In genomic region chr6:6090861-6091607, GRCh38 we compare ENCODE assay signal across 28 cellular contexts.
DNase-seq lines count a peak whose midpoint lies in the region; ATAC-seq, FAIRE-seq and TF ChIP-seq lines count a peak whose summit lies in the region.
"Had no signal": no experiment of that assay in that cellular context is flagged by ENCODE, and none has a peak within 500 bp of the region (broad histone marks: within the 10 kb centered on the region; RNA-seq: fewer than 3 reads in every experiment).

No MANE protein-coding gene starts in this region.

- no TSS peak for BruUV-seq in GM12878 (replicated peaks; lab: Mats Ljungman, UMichigan)

- no peak for FAIRE-seq in GM12878 (lab: Jason Lieb, UNC)
- FAIRE-seq: HepG2, K562 had no signal

- H3K27ac ChIP-seq in GM12878 (ENCODE audit: control insufficient read depth, insufficient read depth), result peak overlapping the region; percentile 28; the same call in 1 of the 2 replicates
- H3K27ac ChIP-seq: PC-9, SJSA1 had no signal

- H3K79me2 ChIP-seq in GM12878 (ENCODE audit: control insufficient read depth, insufficient read depth, low read length), result no peaks in the 10 kb centered on the region

- intact Hi-C loops in GM12878 (cut with micrococcal nuclease; ENCODE audit: unreplicated experiment), result no loop called here
- intact Hi-C loops in activated CD4-positive, alpha-beta T cell treated with anti-CD3 and anti-CD28 coated beads for 36 hours (cut with DNase I, micrococcal nuclease), result loop anchor here in 1 of 2 experiments (1.0 kb wide), 1 partner anchor 424 kb away; no protein-coding TSS in a partner anchor

- no peak for TF ChIP-seq EP300 in GM12878 (IDR thresholded peaks at IDR 0.05; ENCODE audit: borderline replicate concordance in 1 of 2, control insufficient read depth in 1 of 2, low read depth in 2 of 2, low read length in 2 of 2)

- POLR2A ChIA-PET in GM12878 (lab: Charles Lee), result no interaction called here
- POLR2A ChIA-PET in activated CD4-positive, alpha-beta T cell treated with anti-CD3 and anti-CD28 coated beads for 36 hours (lab: Charles Lee), result no interaction called here

- peak overlapping the region; percentile 69 for H3K4me2 ChIP-seq in GM12878 (ENCODE audit: control insufficient read depth, insufficient read depth)
- H3K4me2 ChIP-seq: GM23338, PC-9 had no signal

- peaks cover 9% of the 10 kb centered on the region; the same call in 1 of the 2 replicates for H3K4me1 ChIP-seq in GM12878 (ENCODE audit: control insufficient read depth, insufficient read depth, low read length)
- H3K4me1 ChIP-seq: HAP-1, SJSA1 had no signal

- no peak for DNase-seq in stimulated activated naive CD8-positive, alpha-beta T cell treated with anti-CD3 and anti-CD28 coated beads, Interleukin-15, amount 100 ng/mL, for 72 hours
- no peak for DNase-seq in stimulated activated naive CD8-positive, alpha-beta T cell treated with anti-CD3 and anti-CD28 coated beads, Interleukin-15, Interleukin-2, amounts not matched to agents 100 U/mL and 50 U/mL, for 24 hours
- DNase-seq in GM12878 (ENCODE audit: low read depth, low spot score) (no peak), ACHN (no peak), NCI-H748 (lab: John Stamatoyannopoulos, UW; ENCODE audit: unreplicated experiment) (no peak)
- no peak for DNase-seq in activated CD4-positive, alpha-beta T cell treated with anti-CD3 and anti-CD28 coated beads for 36 hours
- DNase-seq: 8988T, Calu3, DMS79 treated with DMSO at 0.1 percent for 48 hours, HFFc6, MV-4-11, NCI-H1105 treated with DMSO at 0.1 percent for 48 hours, NCI-H146, NCI-H1930, NCI-H2107, NCI-H446, NCI-H524 treated with DMSO at 0.1 percent for 48 hours, PC-9, Right ventricle myocardium superior, RPMI8226, T-cell had no signal

- no peak overlapping the region for H3K4me3 Mint-ChIP-seq in stimulated activated naive CD8-positive, alpha-beta T cell treated with anti-CD3 and anti-CD28 coated beads, Interleukin-15, amount 100 ng/mL, for 72 hours
- no peak overlapping the region for H3K4me3 Mint-ChIP-seq in activated CD4-positive, alpha-beta T cell treated with anti-CD3 and anti-CD28 coated beads for 36 hours
- H3K4me3 Mint-ChIP-seq: GM23338, HFFc6, T-cell had no signal

- TF ChIP-seq POLR2A in GM12878 (IDR thresholded peaks at IDR 0.05; ENCODE audit: low read depth, low read length), result no peak

- no peak for TF ChIP-seq RAD21 in GM12878 (IDR thresholded peaks at IDR 0.05; ENCODE audit: insufficient read depth, low read depth, low read length)

- TF ChIP-seq CTCF in GM12878 (IDR thresholded peaks at IDR 0.05 in 2 of 3, conservative IDR thresholded peaks at IDR 0.05 in 1 of 3; ENCODE audit: control insufficient read depth in 2 of 3, extremely low read depth in 1 of 3, insufficient read depth in 1 of 3, low read depth in 3 of 3, low read length in 3 of 3), result no peak

- H3K9me3 ChIP-seq in GM12878 (replicated peaks; ENCODE audit: control insufficient read depth, insufficient read depth, low read length), result no peaks in the 10 kb centered on the region
- H3K9me3 ChIP-seq: HAP-1, SJSA1 had no signal

- WGBS in GM12878 (ENCODE audit: insufficient coverage, insufficient replicate concordance, low lambda C conversion rate, missing lambda C conversion rate), result 18% methylated on average over 5 of the region's 5 CpGs

- no peak overlapping the region for H3K9ac ChIP-seq in GM12878 (ENCODE audit: control insufficient read depth, insufficient read depth, low read length)

- H3K36me3 Mint-ChIP-seq in activated CD4-positive, alpha-beta T cell treated with anti-CD3 and anti-CD28 coated beads for 36 hours (ENCODE audit: low read depth), result no peaks in the 10 kb centered on the region
- H3K36me3 Mint-ChIP-seq: T-cell had no signal

- H2AFZ ChIP-seq in GM12878 (ENCODE audit: control insufficient read depth, low read depth, low read length), result no peak overlapping the region
- H2AFZ ChIP-seq: GM23338, PC-9 had no signal

- SMC1A ChIA-PET in GM12878 (lab: Charles Lee; ENCODE audit: uncharacterized antibody, unreplicated experiment), result no interaction called here

- H3K27ac Mint-ChIP-seq in stimulated activated naive CD8-positive, alpha-beta T cell treated with anti-CD3 and anti-CD28 coated beads, Interleukin-15, amount 100 ng/mL, for 72 hours, result no peak overlapping the region
- no peak overlapping the region for H3K27ac Mint-ChIP-seq in activated CD4-positive, alpha-beta T cell treated with anti-CD3 and anti-CD28 coated beads for 36 hours
- H3K27ac Mint-ChIP-seq: GM23338, HFFc6, T-cell had no signal

- H3K9me3 Mint-ChIP-seq in stimulated activated naive CD8-positive, alpha-beta T cell treated with anti-CD3 and anti-CD28 coated beads, Interleukin-15, amount 100 ng/mL, for 72 hours, result no peaks in the 10 kb centered on the region
- H3K9me3 Mint-ChIP-seq in activated CD4-positive, alpha-beta T cell treated with anti-CD3 and anti-CD28 coated beads for 36 hours (ENCODE audit: low read depth), result no peaks in the 10 kb centered on the region
- H3K9me3 Mint-ChIP-seq: GM23338, T-cell had no signal

- H3K36me3 ChIP-seq in GM12878 (ENCODE audit: control insufficient read depth in 2 of 2, insufficient read depth in 2 of 2, low read length in 1 of 2), result no peaks in the 10 kb centered on the region
- H3K36me3 ChIP-seq: HAP-1, SJSA1 had no signal

- RAD21 ChIA-PET in GM12878 (lab: Charles Lee; ENCODE audit: unreplicated experiment), result no interaction called here

- ATAC-seq in stimulated activated naive CD8-positive, alpha-beta T cell treated with anti-CD3 and anti-CD28 coated beads, Interleukin-15, amount 100 ng/mL, for 72 hours, result peak; percentile 64
- ATAC-seq in stimulated activated naive CD8-positive, alpha-beta T cell treated with anti-CD3 and anti-CD28 coated beads, Interleukin-15, Interleukin-2, amounts not matched to agents 100 U/mL and 50 U/mL, for 24 hours, result no peak
- peak; percentile 41 for ATAC-seq in HG02885 (IDR thresholded peaks at IDR 0.05; ENCODE audit: poor library complexity, unreplicated experiment)
- ATAC-seq in GM12878, result peak; percentile 81
- ATAC-seq in HG03432 (IDR thresholded peaks at IDR 0.05; ENCODE audit: unreplicated experiment), result no peak
- no peak for ATAC-seq in activated CD4-positive, alpha-beta T cell treated with anti-CD3 and anti-CD28 coated beads for 36 hours
- ATAC-seq: GM23338, HepG2, K562 had no signal

- H3K27me3 Mint-ChIP-seq in stimulated activated naive CD8-positive, alpha-beta T cell treated with anti-CD3 and anti-CD28 coated beads, Interleukin-15, amount 100 ng/mL, for 72 hours, result peaks cover 52% of the 10 kb centered on the region
- peaks cover 17% of the 10 kb centered on the region for H3K27me3 Mint-ChIP-seq in activated CD4-positive, alpha-beta T cell treated with anti-CD3 and anti-CD28 coated beads for 36 hours

- CTCF ChIA-PET in GM12878 (lab: Yijun Ruan, JAX), result interaction anchor here (0.6 to 1.1 kb wide), 2 partner anchors 11 to 669 kb away, joined by 3 to 4 read pairs; no protein-coding TSS in a partner anchor
- CTCF ChIA-PET in activated CD4-positive, alpha-beta T cell treated with anti-CD3 and anti-CD28 coated beads for 36 hours (lab: Charles Lee), result no interaction called here

- H4K20me1 ChIP-seq in GM12878 (ENCODE audit: control insufficient read depth, insufficient read depth), result no peaks in the 10 kb centered on the region

- peaks cover 31% of the 10 kb centered on the region for H3K4me1 Mint-ChIP-seq in stimulated activated naive CD8-positive, alpha-beta T cell treated with anti-CD3 and anti-CD28 coated beads, Interleukin-15, amount 100 ng/mL, for 72 hours
- peaks cover 7% of the 10 kb centered on the region for H3K4me1 Mint-ChIP-seq in activated CD4-positive, alpha-beta T cell treated with anti-CD3 and anti-CD28 coated beads for 36 hours
- H3K4me1 Mint-ChIP-seq: GM23338 had no signal

- H3K27me3 ChIP-seq in GM12878 (replicated peaks in 1 of 2; ENCODE audit: control insufficient read depth in 2 of 2, insufficient read depth in 2 of 2, low read length in 1 of 2), result no peaks in the 10 kb centered on the region
- H3K27me3 ChIP-seq: SJSA1 had no signal

- H3K4me3 ChIP-seq in GM12878, result no peak overlapping the region
- H3K4me3 ChIP-seq: GM23338, HAP-1, K562, PC-9, SJSA1 had no signal

- in situ Hi-C loops in GM12878 (cut with MboI), result no loop called here
- in situ Hi-C loops in ACHN (cut with HindIII; ENCODE audit: low pct_ligation_motif_present, low pct_unique_long_range_greater_than_20kb, low sequenced_read_pairs), result no loop called here

TF ChIP-seq in GM12878, 131 proteins besides CTCF, POLR2A, EP300 and RAD21:
- no peak for TF ChIP-seq E2F4 (IDR thresholded peaks at IDR 0.05; ENCODE audit: low read depth, low read length)
- no peak for TF ChIP-seq NR2C1 (IDR thresholded peaks at IDR 0.05)
- TF ChIP-seq HDAC6 (IDR thresholded peaks at IDR 0.05; ENCODE audit: unreplicated experiment), result no peak
- no peak for TF ChIP-seq SMARCA5 (IDR thresholded peaks at IDR 0.05)
- no peak for TF ChIP-seq ZSCAN29 (IDR thresholded peaks at IDR 0.05)
- no peak for TF ChIP-seq ATF2 (IDR thresholded peaks at IDR 0.05; ENCODE audit: low read length)

Comparison
In these comparisons a context has a peak if more than half of its experiments do, and no peak if none do; other contexts are left out.
1. ATAC-seq: peak in stimulated activated naive CD8-positive, alpha-beta T cell treated with anti-CD3 and anti-CD28 coated beads, Interleukin-15, amount 100 ng/mL, for 72 hours (single experiment), HG02885 (single experiment) and GM12878 (single experiment); none in stimulated activated naive CD8-positive, alpha-beta T cell treated with anti-CD3 and anti-CD28 coated beads, Interleukin-15, Interleukin-2, amounts not matched to agents 100 U/mL and 50 U/mL, for 24 hours (single experiment), HG03432 (single experiment) and activated CD4-positive, alpha-beta T cell treated with anti-CD3 and anti-CD28 coated beads for 36 hours (single experiment).